ENCODE assay signal across 14 cellular contexts in genomic region chr15:74306801-74307217, GRCh38.
"Had no signal": no experiment of that assay in that cellular context is flagged by ENCODE, and none has a peak within 500 bp of the region (broad histone marks: within the 10 kb centered on the region; RNA-seq: fewer than 3 reads in every experiment).

No MANE protein-coding gene starts in this region.

- FAIRE-seq: small intestine had no signal

- H3K9me3 ChIP-seq: ascending aorta, gastrocnemius medialis, right atrium auricular region, transverse colon had no signal

- ATAC-seq: activated CD4-positive, alpha-beta T cell treated with anti-CD3 and anti-CD28 coated beads for 36 hours; gastrocnemius medialis; left ventricle myocardium superior; stimulated activated memory B cell treated with anti-CD40 and anti-IgM and Interleukin-4, amounts not matched to agents 10 μg/mL and 1 μg/mL and 100 μg/mL, for 72 hours had no signal

- H3K4me3 ChIP-seq: ascending aorta, coronary artery, gastrocnemius medialis, right atrium auricular region, transverse colon had no signal

- H3K9me3 Mint-ChIP-seq: activated T-helper 1 cell treated with anti-CD3 and anti-CD28 coated beads, Interleukin-12 subunit alpha, Interleukin-12 subunit beta, Interleukin-2, Interleukin-4 antibody, amounts not matched to agents 30 ng/mL and 10 ng/mL and 1 ng/mL, durations not matched to agents 14 hours and 24 hours and 36 hours; stimulated activated memory B cell treated with anti-CD40 and anti-IgM and Interleukin-4, amounts not matched to agents 10 μg/mL and 1 μg/mL and 100 μg/mL, for 72 hours had no signal

- H3K27ac ChIP-seq: ascending aorta, coronary artery, gastrocnemius medialis, right atrium auricular region, transverse colon had no signal

- H3K27ac Mint-ChIP-seq: activated CD4-positive, alpha-beta T cell treated with anti-CD3 and anti-CD28 coated beads for 36 hours; activated T-helper 1 cell treated with anti-CD3 and anti-CD28 coated beads, Interleukin-12 subunit alpha, Interleukin-12 subunit beta, Interleukin-2, Interleukin-4 antibody, amounts not matched to agents 30 ng/mL and 10 ng/mL and 1 ng/mL, durations not matched to agents 14 hours and 24 hours and 36 hours; stimulated activated memory B cell treated with anti-CD40 and anti-IgM and Interleukin-4, amounts not matched to agents 10 μg/mL and 1 μg/mL and 100 μg/mL, for 72 hours had no signal

- H3K27me3 ChIP-seq: ascending aorta, right atrium auricular region had no signal

- H3K4me3 Mint-ChIP-seq: activated CD4-positive, alpha-beta T cell treated with anti-CD3 and anti-CD28 coated beads for 36 hours; activated T-helper 1 cell treated with anti-CD3 and anti-CD28 coated beads, Interleukin-12 subunit alpha, Interleukin-12 subunit beta, Interleukin-2, Interleukin-4 antibody, amounts not matched to agents 30 ng/mL and 10 ng/mL and 1 ng/mL, durations not matched to agents 14 hours and 24 hours and 36 hours; stimulated activated memory B cell treated with anti-CD40 and anti-IgM and Interleukin-4, amounts not matched to agents 10 μg/mL and 1 μg/mL and 100 μg/mL, for 72 hours had no signal

- H3K4me1 Mint-ChIP-seq: activated CD4-positive, alpha-beta T cell treated with anti-CD3 and anti-CD28 coated beads for 36 hours had no signal

- H3K4me1 ChIP-seq: ascending aorta, gastrocnemius medialis, transverse colon had no signal

- H3K36me3 Mint-ChIP-seq: stimulated activated memory B cell treated with anti-CD40 and anti-IgM and Interleukin-4, amounts not matched to agents 10 μg/mL and 1 μg/mL and 100 μg/mL, for 72 hours had no signal

- DNase-seq: activated CD4-positive, alpha-beta T cell treated with anti-CD3 and anti-CD28 coated beads for 36 hours; activated naive CD4-positive, alpha-beta T cell; effector CD4-positive, alpha-beta T cell; gastrocnemius medialis; posterior cingulate gyrus; small intestine; T-helper 2 cell; transverse colon had no signal

- H3K36me3 ChIP-seq: ascending aorta, gastrocnemius medialis, right atrium auricular region, transverse colon had no signal
